Comparison of ENCODE assay signal across 1 cellular context in the genomic region with DNA sequence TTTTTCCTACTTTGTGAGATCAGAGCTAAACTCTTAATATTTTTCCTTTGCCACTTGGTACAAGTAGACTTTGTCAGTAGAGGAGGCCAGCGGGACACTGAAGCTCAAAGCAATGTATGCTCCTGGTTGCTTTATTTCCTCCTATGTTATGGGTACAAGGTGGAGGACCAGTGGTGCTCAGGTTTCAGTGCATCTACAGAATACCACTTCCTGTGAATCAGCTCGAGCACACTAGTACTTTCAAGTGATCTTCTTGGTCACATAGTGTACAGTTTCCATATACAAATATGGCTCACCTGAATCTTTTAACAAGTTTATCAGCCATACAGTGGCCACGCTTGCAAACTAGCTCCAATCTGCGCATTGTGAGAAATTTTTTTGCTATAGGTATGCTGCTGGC.
TF ChIP-seq lines count a peak whose summit lies in the region.

No MANE protein-coding gene starts in this region.

TF ChIP-seq in SK-N-SH treated with all-trans-retinoic acid at 6 μM for 48 hours, 23 proteins besides CTCF, POLR2A, EP300 and RAD21 (continued from another document):
- TF ChIP-seq, protein P1, sequence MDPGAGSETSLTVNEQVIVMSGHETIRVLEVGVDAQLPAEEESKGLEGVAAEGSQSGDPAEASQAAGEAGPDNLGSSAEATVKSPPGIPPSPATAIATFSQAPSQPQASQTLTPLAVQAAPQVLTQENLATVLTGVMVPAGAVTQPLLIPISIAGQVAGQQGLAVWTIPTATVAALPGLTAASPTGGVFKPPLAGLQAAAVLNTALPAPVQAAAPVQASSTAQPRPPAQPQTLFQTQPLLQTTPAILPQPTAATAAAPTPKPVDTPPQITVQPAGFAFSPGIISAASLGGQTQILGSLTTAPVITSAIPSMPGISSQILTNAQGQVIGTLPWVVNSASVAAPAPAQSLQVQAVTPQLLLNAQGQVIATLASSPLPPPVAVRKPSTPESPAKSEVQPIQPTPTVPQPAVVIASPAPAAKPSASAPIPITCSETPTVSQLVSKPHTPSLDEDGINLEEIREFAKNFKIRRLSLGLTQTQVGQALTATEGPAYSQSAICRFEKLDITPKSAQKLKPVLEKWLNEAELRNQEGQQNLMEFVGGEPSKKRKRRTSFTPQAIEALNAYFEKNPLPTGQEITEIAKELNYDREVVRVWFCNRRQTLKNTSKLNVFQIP (CRISPR knock-in tag; IDR thresholded peaks at IDR 0.05; ENCODE audit: borderline replicate concordance, low read depth) = no peak
- TF ChIP-seq, protein P2, sequence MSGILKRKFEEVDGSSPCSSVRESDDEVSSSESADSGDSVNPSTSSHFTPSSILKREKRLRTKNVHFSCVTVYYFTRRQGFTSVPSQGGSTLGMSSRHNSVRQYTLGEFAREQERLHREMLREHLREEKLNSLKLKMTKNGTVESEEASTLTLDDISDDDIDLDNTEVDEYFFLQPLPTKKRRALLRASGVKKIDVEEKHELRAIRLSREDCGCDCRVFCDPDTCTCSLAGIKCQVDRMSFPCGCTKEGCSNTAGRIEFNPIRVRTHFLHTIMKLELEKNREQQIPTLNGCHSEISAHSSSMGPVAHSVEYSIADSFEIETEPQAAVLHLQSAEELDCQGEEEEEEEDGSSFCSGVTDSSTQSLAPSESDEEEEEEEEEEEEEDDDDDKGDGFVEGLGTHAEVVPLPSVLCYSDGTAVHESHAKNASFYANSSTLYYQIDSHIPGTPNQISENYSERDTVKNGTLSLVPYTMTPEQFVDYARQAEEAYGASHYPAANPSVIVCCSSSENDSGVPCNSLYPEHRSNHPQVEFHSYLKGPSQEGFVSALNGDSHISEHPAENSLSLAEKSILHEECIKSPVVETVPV (CRISPR knock-in tag; IDR thresholded peaks at IDR 0.05) = no peak
